1 cellular context compared by ENCODE assay signal in genomic region chr3:142447852-142448315, GRCh38.
TF ChIP-seq lines count a peak whose summit lies in the region.

Gene XRN1 (minus strand): TSS chr3:142448037. CDS start chr3:142447944, 93 bp downstream.

TF ChIP-seq in HepG2, 621 proteins besides CTCF, POLR2A, EP300 and RAD21 (continued from another document):
- TF ChIP-seq E2F5 (CRISPR knock-in tag; conservative IDR thresholded peaks at IDR 0.05): 0 out of 2 replicates have a peak, but pooled peaks have one; percentile 29
- TF ChIP-seq KLF16 (CRISPR knock-in tag; IDR thresholded peaks at IDR 0.05): peak in 1 of 2 experiments; percentile 70; a peak in 2 of 4 replicates
- TF ChIP-seq TAF1 (CRISPR knock-in tag; IDR thresholded peaks at IDR 0.05): peak; percentile 88
- peak; percentile 72; the same call in 1 of the 2 replicates for TF ChIP-seq ZNF619 (CRISPR knock-in tag; IDR thresholded peaks at IDR 0.05)
- no peak for TF ChIP-seq ZNF557 (CRISPR knock-in tag; IDR thresholded peaks at IDR 0.05)
- TF ChIP-seq DNMT1 (CRISPR knock-in tag; IDR thresholded peaks at IDR 0.05): 0 out of 2 replicates have a peak, but pooled peaks have one; percentile 25
- TF ChIP-seq NCOA5 (CRISPR knock-in tag; IDR thresholded peaks at IDR 0.05): no peak
- TF ChIP-seq TARDBP (CRISPR knock-in tag; IDR thresholded peaks at IDR 0.05): peak; percentile 67; the same call in 1 of the 2 replicates
- TF ChIP-seq ZNF24 (IDR thresholded peaks at IDR 0.05): no peak
- TF ChIP-seq RXRB (CRISPR knock-in tag; IDR thresholded peaks at IDR 0.05; ENCODE audit: borderline replicate concordance): peak; percentile 78
- TF ChIP-seq MLLT10 (CRISPR knock-in tag; IDR thresholded peaks at IDR 0.05): no peak
- no peak for TF ChIP-seq USF2 (IDR thresholded peaks at IDR 0.05; ENCODE audit: low read depth, low read length)
- TF ChIP-seq USF2 (CRISPR knock-in tag; IDR thresholded peaks at IDR 0.05; ENCODE audit: borderline replicate concordance): no peak
- TF ChIP-seq NR2F2 (IDR thresholded peaks at IDR 0.05; ENCODE audit: borderline replicate concordance, low read depth): no peak
- no peak for TF ChIP-seq SRY (CRISPR knock-in tag; IDR thresholded peaks at IDR 0.05)
- TF ChIP-seq, protein P1, sequence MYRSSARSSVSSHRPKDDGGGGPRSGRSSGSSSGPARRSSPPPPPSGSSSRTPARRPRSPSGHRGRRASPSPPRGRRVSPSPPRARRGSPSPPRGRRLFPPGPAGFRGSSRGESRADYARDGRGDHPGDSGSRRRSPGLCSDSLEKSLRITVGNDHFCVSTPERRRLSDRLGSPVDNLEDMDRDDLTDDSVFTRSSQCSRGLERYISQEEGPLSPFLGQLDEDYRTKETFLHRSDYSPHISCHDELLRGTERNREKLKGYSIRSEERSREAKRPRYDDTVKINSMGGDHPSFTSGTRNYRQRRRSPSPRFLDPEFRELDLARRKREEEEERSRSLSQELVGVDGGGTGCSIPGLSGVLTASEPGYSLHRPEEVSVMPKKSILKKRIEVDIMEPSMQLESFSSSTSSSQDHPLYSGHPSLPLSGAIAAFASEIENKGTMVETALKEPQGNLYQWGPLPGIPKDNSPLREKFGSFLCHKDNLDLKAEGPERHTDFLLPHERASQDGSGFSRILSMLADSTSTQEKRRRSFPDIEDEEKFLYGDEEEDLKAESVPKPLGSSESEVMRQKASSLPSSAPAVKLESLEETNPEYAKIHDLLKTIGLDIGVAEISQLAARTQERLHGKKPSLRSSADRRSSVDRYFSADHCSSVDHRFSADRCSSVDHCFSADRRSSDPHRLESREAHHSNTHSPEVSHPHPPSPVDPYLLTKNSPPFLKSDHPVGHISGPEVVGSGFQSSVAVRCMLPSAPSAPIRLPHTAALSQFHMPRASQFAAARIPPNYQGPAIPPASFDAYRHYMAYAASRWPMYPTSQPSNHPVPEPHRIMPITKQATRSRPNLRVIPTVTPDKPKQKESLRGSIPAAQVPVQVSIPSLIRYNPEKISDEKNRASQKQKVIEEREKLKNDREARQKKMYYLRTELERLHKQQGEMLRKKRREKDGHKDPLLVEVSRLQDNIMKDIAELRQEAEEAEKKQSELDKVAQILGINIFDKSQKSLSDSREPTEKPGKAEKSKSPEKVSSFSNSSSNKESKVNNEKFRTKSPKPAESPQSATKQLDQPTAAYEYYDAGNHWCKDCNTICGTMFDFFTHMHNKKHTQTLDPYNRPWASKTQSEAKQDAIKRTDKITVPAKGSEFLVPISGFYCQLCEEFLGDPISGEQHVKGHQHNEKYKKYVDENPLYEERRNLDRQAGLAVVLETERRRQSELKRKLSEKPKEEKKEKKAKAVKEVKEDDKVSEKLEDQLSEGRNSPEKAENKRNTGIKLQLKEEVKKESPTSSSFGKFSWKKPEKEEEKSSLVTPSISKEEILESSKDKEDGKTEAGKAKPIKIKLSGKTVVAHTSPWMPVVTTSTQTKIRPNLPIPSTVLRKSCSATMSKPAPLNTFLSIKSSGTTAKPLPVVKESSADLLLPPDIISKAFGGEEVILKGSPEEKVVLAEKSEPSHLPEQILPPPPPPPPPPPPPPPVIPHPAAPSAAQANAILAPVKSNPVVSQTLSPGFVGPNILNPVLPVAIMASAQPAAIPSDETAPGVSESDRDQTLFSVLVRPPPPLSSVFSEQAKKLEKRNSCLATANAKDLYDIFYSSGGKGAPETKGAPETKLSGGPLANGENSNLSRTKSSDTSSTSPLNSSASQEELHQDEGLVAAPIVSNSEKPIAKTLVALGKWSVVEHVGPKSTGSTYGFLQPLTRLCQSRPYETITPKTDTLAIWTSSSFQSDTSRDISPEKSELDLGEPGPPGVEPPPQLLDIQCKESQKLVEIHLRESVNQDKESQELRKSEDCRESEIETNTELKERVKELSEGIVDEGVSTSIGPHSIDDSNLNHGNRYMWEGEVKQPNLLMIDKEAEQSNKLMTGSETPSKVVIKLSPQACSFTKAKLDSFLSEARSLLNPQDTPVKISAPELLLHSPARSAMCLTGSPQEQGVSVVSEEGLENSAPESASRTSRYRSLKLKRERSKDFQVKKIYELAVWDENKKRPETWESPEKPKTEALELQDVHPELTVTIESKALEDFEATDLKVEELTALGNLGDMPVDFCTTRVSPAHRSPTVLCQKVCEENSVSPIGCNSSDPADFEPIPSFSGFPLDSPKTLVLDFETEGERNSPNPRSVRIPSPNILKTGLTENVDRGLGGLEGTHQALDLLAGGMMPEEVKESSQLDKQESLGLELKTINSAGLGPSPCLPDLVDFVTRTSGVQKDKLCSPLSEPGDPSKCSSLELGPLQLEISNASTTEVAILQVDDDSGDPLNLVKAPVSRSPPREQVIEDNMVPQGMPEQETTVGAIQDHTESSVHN (CRISPR knock-in tag; IDR thresholded peaks at IDR 0.05): no peak
- TF ChIP-seq IRF9 (CRISPR knock-in tag; IDR thresholded peaks at IDR 0.05; ENCODE audit: borderline replicate concordance): no peak; the same call in 1 of the 2 replicates
- no peak for TF ChIP-seq ETS1 (CRISPR knock-in tag; IDR thresholded peaks at IDR 0.05)
- peak; percentile 61; the same call in 1 of the 2 replicates for TF ChIP-seq KLF6 (CRISPR knock-in tag; IDR thresholded peaks at IDR 0.05)
- no peak for TF ChIP-seq ZNF3 (CRISPR knock-in tag; IDR thresholded peaks at IDR 0.05)
- 0 out of 2 replicates have a peak, but pooled peaks have one; percentile 50 for TF ChIP-seq ZBTB42 (CRISPR knock-in tag; IDR thresholded peaks at IDR 0.05)
- TF ChIP-seq, protein P2, sequence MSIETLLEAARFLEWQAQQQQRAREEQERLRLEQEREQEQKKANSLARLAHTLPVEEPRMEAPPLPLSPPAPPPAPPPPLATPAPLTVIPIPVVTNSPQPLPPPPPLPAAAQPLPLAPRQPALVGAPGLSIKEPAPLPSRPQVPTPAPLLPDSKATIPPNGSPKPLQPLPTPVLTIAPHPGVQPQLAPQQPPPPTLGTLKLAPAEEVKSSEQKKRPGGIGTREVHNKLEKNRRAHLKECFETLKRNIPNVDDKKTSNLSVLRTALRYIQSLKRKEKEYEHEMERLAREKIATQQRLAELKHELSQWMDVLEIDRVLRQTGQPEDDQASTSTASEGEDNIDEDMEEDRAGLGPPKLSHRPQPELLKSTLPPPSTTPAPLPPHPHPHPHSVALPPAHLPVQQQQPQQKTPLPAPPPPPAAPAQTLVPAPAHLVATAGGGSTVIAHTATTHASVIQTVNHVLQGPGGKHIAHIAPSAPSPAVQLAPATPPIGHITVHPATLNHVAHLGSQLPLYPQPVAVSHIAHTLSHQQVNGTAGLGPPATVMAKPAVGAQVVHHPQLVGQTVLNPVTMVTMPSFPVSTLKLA (IDR thresholded peaks at IDR 0.05): 0 out of 2 replicates have a peak, but pooled peaks have one; percentile 19
- no peak for TF ChIP-seq ZNF143 (CRISPR knock-in tag; IDR thresholded peaks at IDR 0.05)
- TF ChIP-seq ZNF281 (CRISPR knock-in tag; IDR thresholded peaks at IDR 0.05; ENCODE audit: borderline replicate concordance): no peak
- TF ChIP-seq TMF1 (CRISPR knock-in tag; IDR thresholded peaks at IDR 0.05; ENCODE audit: low read depth): no peak
- no peak for TF ChIP-seq FOSL1 (CRISPR knock-in tag; IDR thresholded peaks at IDR 0.05; ENCODE audit: borderline replicate concordance)
- TF ChIP-seq ZFYVE20 (CRISPR knock-in tag; IDR thresholded peaks at IDR 0.05; ENCODE audit: borderline replicate concordance, low read depth): no peak
- no peak for TF ChIP-seq SOX13 (IDR thresholded peaks at IDR 0.05)
- peak in 1 of 2 experiments; percentile 53; a peak in 1 of 4 replicates for TF ChIP-seq SOX13 (CRISPR knock-in tag; conservative IDR thresholded peaks at IDR 0.05 in 1 of 2, IDR thresholded peaks at IDR 0.05 in 1 of 2)
- no peak for TF ChIP-seq ZUFSP (CRISPR knock-in tag; IDR thresholded peaks at IDR 0.05; ENCODE audit: borderline replicate concordance)
- TF ChIP-seq HNRNPH1 (optimal IDR thresholded peaks at IDR 0.05; ENCODE audit: low read depth, low read length): no peak
- TF ChIP-seq RNF2 (conservative IDR thresholded peaks at IDR 0.05; ENCODE audit: low read depth): no peak
- peak; percentile 37; the same call in 1 of the 2 replicates for TF ChIP-seq MYPOP (CRISPR knock-in tag; IDR thresholded peaks at IDR 0.05)
- TF ChIP-seq MXD4 (CRISPR knock-in tag; IDR thresholded peaks at IDR 0.05): no peak
TF ChIP-seq in HepG2: peak in this region for 222.
